ENCODE assay signal across 22 cellular contexts in the genomic region with DNA sequence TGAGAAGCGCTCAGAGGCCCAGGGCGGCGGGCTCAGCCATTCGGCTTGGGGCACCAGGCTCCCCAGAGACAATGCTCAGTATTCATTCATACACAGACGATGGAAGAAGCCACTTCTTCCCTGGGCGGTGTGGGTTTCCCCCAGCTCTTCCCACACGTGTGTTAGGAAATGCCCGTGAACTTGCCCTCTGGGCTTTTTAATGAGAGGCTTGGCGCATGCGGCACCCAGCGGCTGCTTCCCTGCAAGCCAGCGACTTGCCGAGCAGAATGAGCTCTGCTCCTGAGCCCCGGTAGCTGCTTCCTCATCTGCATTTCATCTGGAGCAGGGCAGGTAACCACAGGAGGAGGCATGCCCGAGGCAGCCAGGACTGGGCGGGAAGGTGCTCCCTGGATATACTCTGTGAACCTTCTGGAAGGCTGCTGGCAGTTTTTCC.
DNase-seq lines count a peak whose midpoint lies in the region; ATAC-seq, FAIRE-seq and TF ChIP-seq lines count a peak whose summit lies in the region.
"Had no signal": no experiment of that assay in that cellular context is flagged by ENCODE, and none has a peak within 500 bp of the region (broad histone marks: within the 10 kb centered on the region; RNA-seq: fewer than 3 reads in every experiment).

No MANE protein-coding gene starts in this region.

- POLR2A ChIA-PET in WTC11 (lab: Charles Lee) (interaction anchor here (1.5 kb wide), 1 partner anchor 10 kb away, joined by 4 read pairs; no protein-coding TSS in a partner anchor), SK-N-SH (lab: Yijun Ruan, JAX) (no interaction called here)

- H3K9me2 ChIP-seq in GM23338 (ENCODE audit: insufficient read depth) (no peaks in the 10 kb centered on the region), hepatocyte (replicated peaks; ENCODE audit: insufficient read depth) (no peaks in the 10 kb centered on the region), SK-N-SH (no peaks in the 10 kb centered on the region)

- DNase-seq in GM23338 (ENCODE audit: low spot score) (peak; percentile 66), WTC11 (ENCODE audit: low spot score) (peak; percentile 60), hepatocyte (ENCODE audit: low spot score) (peak; percentile 62), SK-N-SH (no peak), NCI-H2081 treated with DMSO at 0.1 percent for 48 hours (lab: John Stamatoyannopoulos, UW) (no peak), urothelium cell line (ENCODE audit: low spot score) (no peak)
- DNase-seq: ACHN; activated CD4-positive, alpha-beta T cell treated with anti-CD3 and anti-CD28 coated beads for 1 hour; activated gamma-delta T cell treated with Interleukin-2 at 50 U/mL for 16 hours; aorta; CD4-positive, CD25-positive, alpha-beta regulatory T cell; DMS79 treated with DMSO at 0.1 percent for 48 hours; immature natural killer cell; mesenchymal stem cell; NCI-H748 treated with DMSO at 0.1 percent for 48 hours; stomach; T-helper 9 cell had no signal

- 0 out of 4 replicates have a peak, but pooled peaks of 1 of the 2 experiments have one; percentile 3 for TF ChIP-seq CTCF in GM23338 (conservative IDR thresholded peaks at IDR 0.05; ENCODE audit: low read depth in 2 of 2)
- no peak for TF ChIP-seq CTCF in WTC11 (IDR thresholded peaks at IDR 0.05)
- peak; percentile 4 for TF ChIP-seq CTCF in hepatocyte (IDR thresholded peaks at IDR 0.05; ENCODE audit: poor library complexity)
- no peak for TF ChIP-seq CTCF in SK-N-SH (IDR thresholded peaks at IDR 0.05)

- no peaks in the 10 kb centered on the region for H3K9me3 ChIP-seq in hepatocyte (ENCODE audit: low read depth)
- H3K9me3 ChIP-seq in mucosa of rectum (ENCODE audit: control insufficient read depth in 2 of 2, low read length in 2 of 2): no peaks in the 10 kb centered on the region
- no peaks in the 10 kb centered on the region for H3K9me3 ChIP-seq in SK-N-SH
- H3K9me3 ChIP-seq: stomach had no signal

- no peaks in the 10 kb centered on the region for H3K79me2 ChIP-seq in GM23338 (replicated peaks; ENCODE audit: insufficient read depth)
- H3K79me2 ChIP-seq in hepatocyte: no peaks in the 10 kb centered on the region
- no peaks in the 10 kb centered on the region for H3K79me2 ChIP-seq in SK-N-SH (ENCODE audit: insufficient read depth)

- no peak for TF ChIP-seq EP300 in SK-N-SH (IDR thresholded peaks at IDR 0.05; ENCODE audit: borderline replicate concordance in 1 of 2, low read depth in 1 of 2, low read length in 1 of 2)

- H3K36me3 ChIP-seq in GM23338 (ENCODE audit: insufficient read depth) (no peaks in the 10 kb centered on the region; the same call in 1 of the 2 replicates), hepatocyte (replicated peaks; ENCODE audit: insufficient read depth, low read depth) (no peaks in the 10 kb centered on the region), mucosa of rectum (ENCODE audit: control insufficient read depth in 2 of 2, insufficient read depth in 2 of 2, low read length in 2 of 2) (no peaks in the 10 kb centered on the region), SK-N-SH (replicated peaks in 1 of 2; ENCODE audit: control insufficient read depth in 1 of 2, insufficient read depth in 2 of 2, low read length in 1 of 2) (peaks cover 62 to 63% of the 10 kb centered on the region in 2 experiments)

- ATAC-seq in GM23338: peak; percentile 87
- peak; percentile 85 for ATAC-seq in WTC11
- no peak for ATAC-seq in GM18517 (IDR thresholded peaks at IDR 0.05; ENCODE audit: unreplicated experiment)
- ATAC-seq: HCT116 had no signal

- H3K4me3 ChIP-seq in GM23338 (no peak overlapping the region), hepatocyte (no peak overlapping the region), mucosa of rectum (ENCODE audit: low read length in 2 of 2) (peak overlapping the region in 1 of 2 donors; percentile 14), SK-N-SH (ENCODE audit: low read depth in 2 of 2, low read length in 1 of 2) (no peak overlapping the region)
- H3K4me3 ChIP-seq: stomach had no signal

- peaks cover 15% of the 10 kb centered on the region for H3K27me3 Mint-ChIP-seq in GM23338 (ENCODE audit: insufficient read depth, low read depth, poor library complexity)
- no peaks in the 10 kb centered on the region; the same call in 1 of the 2 replicates for H3K27me3 Mint-ChIP-seq in WTC11 (ENCODE audit: low read depth)
- H3K27me3 Mint-ChIP-seq: CD4-positive, CD25-positive, alpha-beta regulatory T cell had no signal

- H3K4me2 ChIP-seq in GM23338 (0 out of 2 replicates have a peak overlapping the region, but pooled peaks have one; percentile 26), hepatocyte (peak overlapping the region; percentile 53), SK-N-SH (no peak overlapping the region)

- no peak for FAIRE-seq in urothelium cell line (lab: Jason Lieb, UNC)
- FAIRE-seq: endothelial cell of umbilical vein, GM18507 had no signal

- H3K9ac ChIP-seq in mucosa of rectum (ENCODE audit: low read depth in 1 of 2, low read length in 2 of 2) (peak overlapping the region in 1 of 2 donors; percentile 2), SK-N-SH (no peak overlapping the region)

- H4K20me1 ChIP-seq in GM23338 (replicated peaks; ENCODE audit: insufficient read depth) (no peaks in the 10 kb centered on the region), hepatocyte (ENCODE audit: insufficient read depth, poor library complexity, severe bottlenecking) (no peaks in the 10 kb centered on the region), SK-N-SH (ENCODE audit: insufficient read depth) (no peaks in the 10 kb centered on the region)

- TF ChIP-seq RAD21 in SK-N-SH (IDR thresholded peaks at IDR 0.05; ENCODE audit: low read length): no peak

- no peaks in the 10 kb centered on the region for H3K27me3 ChIP-seq in GM23338 (ENCODE audit: insufficient read depth)
- H3K27me3 ChIP-seq in hepatocyte: no peaks in the 10 kb centered on the region
- no peaks in the 10 kb centered on the region for H3K27me3 ChIP-seq in mucosa of rectum (ENCODE audit: control insufficient read depth in 2 of 2, insufficient read depth in 2 of 2, low read length in 2 of 2)
- no peaks in the 10 kb centered on the region for H3K27me3 ChIP-seq in SK-N-SH (ENCODE audit: insufficient read depth)
- H3K27me3 ChIP-seq: stomach had no signal

- H3K4me1 Mint-ChIP-seq in GM23338 (peaks cover 40% of the 10 kb centered on the region), WTC11 (peaks cover 38% of the 10 kb centered on the region)
- H3K4me1 Mint-ChIP-seq: immature natural killer cell had no signal

- H3K27ac ChIP-seq in GM23338 (ENCODE audit: low read depth): no peak overlapping the region
- peak overlapping the region; percentile 39 for H3K27ac ChIP-seq in hepatocyte
- peak overlapping the region; percentile 63 to 80 for H3K27ac ChIP-seq in mucosa of rectum (ENCODE audit: low read depth in 2 of 2, low read length in 2 of 2)
- H3K27ac ChIP-seq in SK-N-SH (ENCODE audit: low read depth in 2 of 2, low read length in 1 of 2): no peak overlapping the region

- H3K4me3 Mint-ChIP-seq in GM23338: no peak overlapping the region
- H3K4me3 Mint-ChIP-seq in WTC11: no peak overlapping the region
- H3K4me3 Mint-ChIP-seq: CD4-positive, CD25-positive, alpha-beta regulatory T cell; immature natural killer cell had no signal

- CTCF ChIA-PET in WTC11 (lab: Charles Lee): interaction anchor here (0.6 to 1.6 kb wide), 8 partner anchors 9 to 610 kb away, joined by 3 to 13 read pairs (median 4); no protein-coding TSS in a partner anchor
- CTCF ChIA-PET in SK-N-SH (lab: Yijun Ruan, JAX): interaction anchor here (2.2 to 6.2 kb wide), 2 partner anchors 14 to 23 kb away, joined by 5 to 31 read pairs; no protein-coding TSS in a partner anchor

- H3K9me3 Mint-ChIP-seq in GM23338 (peaks cover 2% of the 10 kb centered on the region; the same call in 1 of the 3 replicates), WTC11 (peaks cover 4% of the 10 kb centered on the region; the same call in 1 of the 2 replicates)
- H3K9me3 Mint-ChIP-seq: immature natural killer cell had no signal

- H3F3A ChIP-seq in GM23338 (replicated peaks; ENCODE audit: low read depth) (no peaks in the 10 kb centered on the region), SK-N-SH (replicated peaks; ENCODE audit: insufficient read depth) (peaks cover 17% of the 10 kb centered on the region)

- H2AFZ ChIP-seq in GM23338 (peak overlapping the region; percentile 84), hepatocyte (no peak overlapping the region), SK-N-SH (ENCODE audit: low read depth) (no peak overlapping the region)

- peaks cover 22% of the 10 kb centered on the region for H3K4me1 ChIP-seq in GM23338 (ENCODE audit: insufficient read depth)
- peaks cover 15% of the 10 kb centered on the region for H3K4me1 ChIP-seq in hepatocyte (ENCODE audit: insufficient read depth)
- peaks cover 19 to 25% of the 10 kb centered on the region in 2 donors for H3K4me1 ChIP-seq in mucosa of rectum (ENCODE audit: control insufficient read depth in 2 of 2, insufficient read depth in 2 of 2, low read length in 2 of 2)
- H3K4me1 ChIP-seq in SK-N-SH (ENCODE audit: control insufficient read depth in 1 of 2, insufficient read depth in 2 of 2, low read depth in 1 of 2, low read length in 1 of 2): peaks cover 0 to 4% of the 10 kb centered on the region in 2 experiments; a peak in 1 of 4 replicates

- WGBS in hepatocyte (ENCODE audit: low lambda C conversion rate, missing lambda C conversion rate): 52% methylated on average over 16 of the region's 16 CpGs
- WGBS in SK-N-SH (ENCODE audit: low lambda C conversion rate): 93% methylated on average over 13 of the region's 16 CpGs

- H3K27ac Mint-ChIP-seq in GM23338 (no peak overlapping the region), WTC11 (no peak overlapping the region)
- H3K27ac Mint-ChIP-seq: immature natural killer cell had no signal

- no peaks in the 10 kb centered on the region for H3K36me3 Mint-ChIP-seq in GM23338 (ENCODE audit: low read depth)
- H3K36me3 Mint-ChIP-seq in WTC11: no peaks in the 10 kb centered on the region

TF ChIP-seq in WTC11, 78 proteins besides CTCF, POLR2A, EP300 and RAD21:
- TF ChIP-seq GRHL2 (CRISPR knock-in tag; IDR thresholded peaks at IDR 0.05; ENCODE audit: insufficient replicate concordance, severe bottlenecking) (no peak), CREM (CRISPR knock-in tag; IDR thresholded peaks at IDR 0.05) (no peak), ZNF138 (CRISPR knock-in tag; conservative IDR thresholded peaks at IDR 0.05) (no peak), ZNF671 (CRISPR knock-in tag; IDR thresholded peaks at IDR 0.05) (no peak), ELF4 (CRISPR knock-in tag; IDR thresholded peaks at IDR 0.05; ENCODE audit: low read depth) (no peak)

TF ChIP-seq in SK-N-SH, 30 proteins besides CTCF, POLR2A, EP300 and RAD21 (continues in another document):
- TF ChIP-seq, protein P1, sequence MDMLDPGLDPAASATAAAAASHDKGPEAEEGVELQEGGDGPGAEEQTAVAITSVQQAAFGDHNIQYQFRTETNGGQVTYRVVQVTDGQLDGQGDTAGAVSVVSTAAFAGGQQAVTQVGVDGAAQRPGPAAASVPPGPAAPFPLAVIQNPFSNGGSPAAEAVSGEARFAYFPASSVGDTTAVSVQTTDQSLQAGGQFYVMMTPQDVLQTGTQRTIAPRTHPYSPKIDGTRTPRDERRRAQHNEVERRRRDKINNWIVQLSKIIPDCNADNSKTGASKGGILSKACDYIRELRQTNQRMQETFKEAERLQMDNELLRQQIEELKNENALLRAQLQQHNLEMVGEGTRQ (IDR thresholded peaks at IDR 0.05; ENCODE audit: borderline replicate concordance, low read depth, low read length): no peak
- TF ChIP-seq TCF12 (IDR thresholded peaks at IDR 0.05): no peak
- TF ChIP-seq ELF1 (IDR thresholded peaks at IDR 0.05): no peak
- no peak for TF ChIP-seq MXI1 (IDR thresholded peaks at IDR 0.05; ENCODE audit: low read depth, low read length)

Comparison
In these comparisons a context has a peak if more than half of its experiments do, and no peak if none do; other contexts are left out.
1. DNase-seq: peak in GM23338 (single experiment), WTC11 (single experiment) and hepatocyte (single experiment); none in SK-N-SH (single experiment), NCI-H2081 treated with DMSO at 0.1 percent for 48 hours (single experiment) and urothelium cell line (single experiment).
2. H3K27ac ChIP-seq: peak in hepatocyte (single experiment) and mucosa of rectum (2 of 2); none in GM23338 (single experiment) and SK-N-SH (0 of 2).